In genomic region chr17:17538417-17539391, GRCh38 we compare ENCODE assay signal across 1 cellular context.
TF ChIP-seq lines count a peak whose summit lies in the region.

No MANE protein-coding gene starts in this region.

TF ChIP-seq in A549, 52 proteins besides CTCF, POLR2A, EP300 and RAD21 (continued from another document):
- no peak for TF ChIP-seq PBX3 (IDR thresholded peaks at IDR 0.05)
